ENCODE assay signal across 2 cellular contexts in the genomic region with DNA sequence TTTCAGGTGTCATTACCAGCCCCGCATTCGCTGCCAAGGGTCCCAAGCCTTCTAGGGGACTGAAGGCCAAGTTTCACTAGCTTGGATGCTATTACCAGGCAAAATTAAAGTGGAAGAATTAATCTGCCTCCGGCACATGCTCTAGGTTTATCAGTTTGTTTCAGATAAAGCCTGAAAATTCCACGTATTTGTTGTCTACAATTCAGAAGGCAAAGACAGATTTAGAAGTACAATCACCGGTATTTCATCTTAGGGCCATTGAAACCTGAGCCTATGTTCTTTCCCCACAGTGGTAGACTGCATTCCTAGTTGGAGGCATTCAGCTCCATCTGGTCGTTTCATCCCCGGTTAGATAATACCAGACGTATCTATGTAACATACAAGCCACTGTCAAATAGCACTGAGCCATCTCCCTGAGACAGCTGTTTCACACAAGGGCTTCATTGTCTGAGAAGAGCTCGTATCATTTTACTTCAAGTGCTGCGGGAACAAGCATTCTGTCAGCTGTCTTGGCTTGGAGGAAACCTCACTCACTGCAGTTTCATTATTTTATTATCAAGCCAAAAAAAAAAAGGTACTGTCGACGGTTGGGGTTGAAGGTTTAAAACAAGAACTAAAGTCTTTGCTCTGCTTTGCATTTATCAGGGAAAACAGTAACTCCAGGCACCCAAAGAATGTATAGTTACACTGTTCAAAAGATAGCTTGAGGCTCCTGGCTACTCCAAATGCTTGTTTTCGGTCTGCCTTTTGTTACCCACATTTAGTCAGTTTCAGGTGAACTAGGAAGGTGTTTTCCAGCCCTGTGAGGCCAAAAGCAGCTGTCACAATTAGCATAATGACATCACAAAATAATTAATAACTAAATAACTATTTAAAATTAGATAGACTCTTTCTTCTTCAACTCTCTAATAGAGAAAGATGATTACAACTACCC.
TF ChIP-seq lines count a peak whose summit lies in the region.

No MANE protein-coding gene starts in this region.

TF ChIP-seq in HepG2, 621 proteins besides CTCF, POLR2A, EP300 and RAD21:
- TF ChIP-seq SIX4 (CRISPR knock-in tag; IDR thresholded peaks at IDR 0.05) (peak; percentile 24; the same call in 1 of the 2 replicates), HMG20A (CRISPR knock-in tag; IDR thresholded peaks at IDR 0.05; ENCODE audit: borderline replicate concordance) (0 out of 2 replicates have a peak, but pooled peaks have one; percentile 41), ZNF124 (CRISPR knock-in tag; IDR thresholded peaks at IDR 0.05) (no peak), SIX1 (CRISPR knock-in tag; IDR thresholded peaks at IDR 0.05; ENCODE audit: borderline replicate concordance) (peak; percentile 31; the same call in 1 of the 2 replicates), TGIF2 (CRISPR knock-in tag; IDR thresholded peaks at IDR 0.05) (no peak), BCL6 (CRISPR knock-in tag; IDR thresholded peaks at IDR 0.05) (0 out of 2 replicates have a peak, but pooled peaks have one; percentile 12), ZFP62 (CRISPR knock-in tag; IDR thresholded peaks at IDR 0.05) (no peak)
- TF ChIP-seq, protein P1, sequence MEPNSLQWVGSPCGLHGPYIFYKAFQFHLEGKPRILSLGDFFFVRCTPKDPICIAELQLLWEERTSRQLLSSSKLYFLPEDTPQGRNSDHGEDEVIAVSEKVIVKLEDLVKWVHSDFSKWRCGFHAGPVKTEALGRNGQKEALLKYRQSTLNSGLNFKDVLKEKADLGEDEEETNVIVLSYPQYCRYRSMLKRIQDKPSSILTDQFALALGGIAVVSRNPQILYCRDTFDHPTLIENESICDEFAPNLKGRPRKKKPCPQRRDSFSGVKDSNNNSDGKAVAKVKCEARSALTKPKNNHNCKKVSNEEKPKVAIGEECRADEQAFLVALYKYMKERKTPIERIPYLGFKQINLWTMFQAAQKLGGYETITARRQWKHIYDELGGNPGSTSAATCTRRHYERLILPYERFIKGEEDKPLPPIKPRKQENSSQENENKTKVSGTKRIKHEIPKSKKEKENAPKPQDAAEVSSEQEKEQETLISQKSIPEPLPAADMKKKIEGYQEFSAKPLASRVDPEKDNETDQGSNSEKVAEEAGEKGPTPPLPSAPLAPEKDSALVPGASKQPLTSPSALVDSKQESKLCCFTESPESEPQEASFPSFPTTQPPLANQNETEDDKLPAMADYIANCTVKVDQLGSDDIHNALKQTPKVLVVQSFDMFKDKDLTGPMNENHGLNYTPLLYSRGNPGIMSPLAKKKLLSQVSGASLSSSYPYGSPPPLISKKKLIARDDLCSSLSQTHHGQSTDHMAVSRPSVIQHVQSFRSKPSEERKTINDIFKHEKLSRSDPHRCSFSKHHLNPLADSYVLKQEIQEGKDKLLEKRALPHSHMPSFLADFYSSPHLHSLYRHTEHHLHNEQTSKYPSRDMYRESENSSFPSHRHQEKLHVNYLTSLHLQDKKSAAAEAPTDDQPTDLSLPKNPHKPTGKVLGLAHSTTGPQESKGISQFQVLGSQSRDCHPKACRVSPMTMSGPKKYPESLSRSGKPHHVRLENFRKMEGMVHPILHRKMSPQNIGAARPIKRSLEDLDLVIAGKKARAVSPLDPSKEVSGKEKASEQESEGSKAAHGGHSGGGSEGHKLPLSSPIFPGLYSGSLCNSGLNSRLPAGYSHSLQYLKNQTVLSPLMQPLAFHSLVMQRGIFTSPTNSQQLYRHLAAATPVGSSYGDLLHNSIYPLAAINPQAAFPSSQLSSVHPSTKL (CRISPR knock-in tag; IDR thresholded peaks at IDR 0.05), result peak; percentile 14; the same call in 1 of the 2 replicates
- TF ChIP-seq, protein P2, sequence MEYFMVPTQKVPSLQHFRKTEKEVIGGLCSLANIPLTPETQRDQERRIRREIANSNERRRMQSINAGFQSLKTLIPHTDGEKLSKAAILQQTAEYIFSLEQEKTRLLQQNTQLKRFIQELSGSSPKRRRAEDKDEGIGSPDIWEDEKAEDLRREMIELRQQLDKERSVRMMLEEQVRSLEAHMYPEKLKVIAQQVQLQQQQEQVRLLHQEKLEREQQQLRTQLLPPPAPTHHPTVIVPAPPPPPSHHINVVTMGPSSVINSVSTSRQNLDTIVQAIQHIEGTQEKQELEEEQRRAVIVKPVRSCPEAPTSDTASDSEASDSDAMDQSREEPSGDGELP (IDR thresholded peaks at IDR 0.05; ENCODE audit: borderline replicate concordance, low read depth), result peak; percentile 77

TF ChIP-seq in H1, 55 proteins besides CTCF, POLR2A, EP300 and RAD21:
- no peak for TF ChIP-seq CREB1 (IDR thresholded peaks at IDR 0.05)
- no peak for TF ChIP-seq CTBP2 (IDR thresholded peaks at IDR 0.05; ENCODE audit: borderline replicate concordance, insufficient read depth, insufficient read length, low read length)
- 0 out of 2 replicates have a peak, but pooled peaks have one; percentile 61 for TF ChIP-seq SP1 (IDR thresholded peaks at IDR 0.05; ENCODE audit: low read depth, low read length)
- peak; percentile 80; the same call in 1 of the 2 replicates for TF ChIP-seq RBBP5 (IDR thresholded peaks at IDR 0.05; ENCODE audit: borderline replicate concordance, low read depth, low read length)
- no peak for TF ChIP-seq CBX5 (IDR thresholded peaks at IDR 0.05; ENCODE audit: low read depth, low read length)
- TF ChIP-seq KDM4A (IDR thresholded peaks at IDR 0.05; ENCODE audit: low read depth, low read length, severe bottlenecking), result no peak
- peak; percentile 78 for TF ChIP-seq ASH2L (IDR thresholded peaks at IDR 0.05; ENCODE audit: low read length)
